Comparison of ENCODE assay signal across 16 cellular contexts in genomic region chr6:82955841-82956240, GRCh38.
DNase-seq lines count a peak whose midpoint lies in the region; ATAC-seq, FAIRE-seq and TF ChIP-seq lines count a peak whose summit lies in the region.
"Had no signal": no experiment of that assay in that cellular context is flagged by ENCODE, and none has a peak within 500 bp of the region (broad histone marks: within the 10 kb centered on the region; RNA-seq: fewer than 3 reads in every experiment).

No MANE protein-coding gene starts in this region.

- H3K4ac ChIP-seq in mesenchymal stem cell (ENCODE audit: low read depth in 1 of 2, low read length in 2 of 2) = no peak overlapping the region

- H3K9me3 ChIP-seq in mesenchymal stem cell (ENCODE audit: control insufficient read depth, low read length) = no peaks in the 10 kb centered on the region
- H3K9me3 ChIP-seq: BLaER1 had no signal

- H3K36me3 ChIP-seq in bronchial epithelial cell (ENCODE audit: control insufficient read depth, insufficient read depth, low read length) = no peaks in the 10 kb centered on the region
- peaks cover 0 to 3% of the 10 kb centered on the region in 2 experiments for H3K36me3 ChIP-seq in mesenchymal stem cell (ENCODE audit: control insufficient read depth in 1 of 2, insufficient read depth in 2 of 2, low read depth in 1 of 2, low read length in 2 of 2)
- H3K36me3 ChIP-seq: BLaER1, cardiac muscle cell had no signal

- no peak overlapping the region for H3K18ac ChIP-seq in mesenchymal stem cell (ENCODE audit: low read depth in 1 of 2, low read length in 2 of 2)

- no peaks in the 10 kb centered on the region for H3K4me1 Mint-ChIP-seq in activated naive CD8-positive, alpha-beta T cell treated with anti-CD3 and anti-CD28 coated beads, Interleukin-2, amount 50 U/mL, for 24 hours

- no peak overlapping the region for H3K14ac ChIP-seq in mesenchymal stem cell (ENCODE audit: low read length in 2 of 2)

- no peak overlapping the region for H4K8ac ChIP-seq in mesenchymal stem cell (ENCODE audit: low read length)

- H2BK15ac ChIP-seq in mesenchymal stem cell (ENCODE audit: low read depth, poor library complexity, severe bottlenecking) = no peak overlapping the region

- peaks cover 4% of the 10 kb centered on the region for H3K79me1 ChIP-seq in mesenchymal stem cell (replicated peaks; ENCODE audit: low read length, poor library complexity, severe bottlenecking)

- no peak overlapping the region for H2BK120ac ChIP-seq in mesenchymal stem cell (ENCODE audit: low read depth, low read length)

- TF ChIP-seq CTCF in bronchial epithelial cell (IDR thresholded peaks at IDR 0.05; ENCODE audit: insufficient read depth, low read length, severe bottlenecking) = no peak

- H3K27ac ChIP-seq in mesenchymal stem cell (ENCODE audit: low read length, poor library complexity, severe bottlenecking) = peak overlapping the region; percentile 87
- H3K27ac ChIP-seq: BLaER1, cardiac muscle cell had no signal

- H3K27me3 ChIP-seq in bronchial epithelial cell (ENCODE audit: control insufficient read depth, insufficient read depth, low read length) (no peaks in the 10 kb centered on the region), mesenchymal stem cell (ENCODE audit: control insufficient read depth in 1 of 2, insufficient read depth in 1 of 2, low read length in 2 of 2) (no peaks in the 10 kb centered on the region)
- H3K27me3 ChIP-seq: BLaER1, cardiac muscle cell had no signal

- no peak overlapping the region for H3K4me3 ChIP-seq in bronchial epithelial cell (ENCODE audit: low read depth, low read length)
- peak overlapping the region in 1 of 2 experiments; percentile 8 for H3K4me3 ChIP-seq in mesenchymal stem cell (ENCODE audit: insufficient read depth in 1 of 2, low read depth in 1 of 2, low read length in 2 of 2)
- H3K4me3 ChIP-seq: BLaER1, cardiac muscle cell had no signal

- no peak for ATAC-seq in activated naive CD8-positive, alpha-beta T cell treated with anti-CD3 and anti-CD28 coated beads, Interleukin-2, amount 50 U/mL, for 24 hours
- ATAC-seq: activated T-helper 17 cell treated with anti-CD3 and anti-CD28 coated beads, Interleukin-2, amount 50 U/mL, for 72 hours had no signal

- H3K4me2 ChIP-seq in mesenchymal stem cell (ENCODE audit: low read length, poor library complexity, severe bottlenecking) = peak overlapping the region; percentile 1
- H3K4me2 ChIP-seq: BLaER1 had no signal

- no peaks in the 10 kb centered on the region for H3K27me3 Mint-ChIP-seq in activated naive CD8-positive, alpha-beta T cell treated with anti-CD3 and anti-CD28 coated beads, Interleukin-2, amount 50 U/mL, for 24 hours
- H3K27me3 Mint-ChIP-seq: activated T-helper 17 cell treated with anti-CD3 and anti-CD28 coated beads, Interleukin-2, amount 50 U/mL, for 72 hours had no signal

- H2BK5ac ChIP-seq in mesenchymal stem cell (ENCODE audit: low read depth, low read length, poor library complexity, severe bottlenecking) = peak overlapping the region; percentile 74

- no peaks in the 10 kb centered on the region for H3K9me3 Mint-ChIP-seq in activated naive CD8-positive, alpha-beta T cell treated with anti-CD3 and anti-CD28 coated beads, Interleukin-2, amount 50 U/mL, for 24 hours

- peak overlapping the region; percentile 24 for H2AK5ac ChIP-seq in mesenchymal stem cell (ENCODE audit: low read length, severe bottlenecking)

- peaks cover 31% of the 10 kb centered on the region for H3K36me3 Mint-ChIP-seq in activated naive CD8-positive, alpha-beta T cell treated with anti-CD3 and anti-CD28 coated beads, Interleukin-2, amount 50 U/mL, for 24 hours (ENCODE audit: low read depth)

- 0% methylated on average over 1 of the region's 1 CpG for WGBS in mesenchymal stem cell

- H3K9ac ChIP-seq in mesenchymal stem cell (ENCODE audit: low read length) = peak overlapping the region; percentile 66
- H3K9ac ChIP-seq: BLaER1 had no signal

- no peak overlapping the region for H3K23ac ChIP-seq in mesenchymal stem cell (ENCODE audit: low read length in 2 of 2)

- DNase-seq in AG20443 (ENCODE audit: low spot score) = peak; percentile 60
- DNase-seq in LHCN-M2 (ENCODE audit: low read depth) = peak; percentile 75
- DNase-seq in bronchial epithelial cell (ENCODE audit: low read depth) = peak; percentile 75
- DNase-seq in mesenchymal stem cell = peak; percentile 90
- no peak for DNase-seq in effector CD4-positive, alpha-beta T cell
- no peak for DNase-seq in NCI-H2081 treated with DMSO at 0.1 percent for 48 hours (lab: John Stamatoyannopoulos, UW)
- no peak for DNase-seq in GDM1 (lab: John Stamatoyannopoulos, UW)
- DNase-seq in activated naive CD8-positive, alpha-beta T cell treated with anti-CD3 and anti-CD28 coated beads, Interleukin-2, amount 50 U/mL, for 24 hours = no peak
- DNase-seq: activated CD4-positive, alpha-beta T cell treated with anti-CD3 and anti-CD28 coated beads, Interleukin-2, amount 50 U/mL, for 48 hours; NCI-H1092 treated with DMSO at 0.1 percent for 48 hours; NCI-H345; posterior cingulate gyrus; T1000 had no signal

- H2AFZ ChIP-seq in mesenchymal stem cell (ENCODE audit: low read depth, low read length) = no peak overlapping the region

- H2BK12ac ChIP-seq in mesenchymal stem cell (ENCODE audit: low read length in 2 of 2) = peak overlapping the region in 1 of 2 experiments; percentile 23

- H3K4me1 ChIP-seq in mesenchymal stem cell (ENCODE audit: control insufficient read depth, insufficient read depth, low read depth, low read length) = peaks cover 16% of the 10 kb centered on the region

- H3K27ac Mint-ChIP-seq in activated naive CD8-positive, alpha-beta T cell treated with anti-CD3 and anti-CD28 coated beads, Interleukin-2, amount 50 U/mL, for 24 hours = no peak overlapping the region
- H3K27ac Mint-ChIP-seq: activated T-helper 17 cell treated with anti-CD3 and anti-CD28 coated beads, Interleukin-2, amount 50 U/mL, for 72 hours had no signal

- FAIRE-seq in bronchial epithelial cell (lab: Jason Lieb, UNC) = no peak

- no peak overlapping the region for H4K91ac ChIP-seq in mesenchymal stem cell (ENCODE audit: low read length)

- no peak overlapping the region for H3K4me3 Mint-ChIP-seq in activated naive CD8-positive, alpha-beta T cell treated with anti-CD3 and anti-CD28 coated beads, Interleukin-2, amount 50 U/mL, for 24 hours
- H3K4me3 Mint-ChIP-seq: activated T-helper 17 cell treated with anti-CD3 and anti-CD28 coated beads, Interleukin-2, amount 50 U/mL, for 72 hours had no signal

Comparison
In these comparisons a context has a peak if more than half of its experiments do, and no peak if none do; other contexts are left out.
1. DNase-seq: peak in AG20443 (single experiment), LHCN-M2 (single experiment), bronchial epithelial cell (single experiment) and mesenchymal stem cell (single experiment); none in effector CD4-positive, alpha-beta T cell (single experiment), NCI-H2081 treated with DMSO at 0.1 percent for 48 hours (single experiment), GDM1 (single experiment) and activated naive CD8-positive, alpha-beta T cell treated with anti-CD3 and anti-CD28 coated beads, Interleukin-2, amount 50 U/mL, for 24 hours (single experiment).